In the genomic region with DNA sequence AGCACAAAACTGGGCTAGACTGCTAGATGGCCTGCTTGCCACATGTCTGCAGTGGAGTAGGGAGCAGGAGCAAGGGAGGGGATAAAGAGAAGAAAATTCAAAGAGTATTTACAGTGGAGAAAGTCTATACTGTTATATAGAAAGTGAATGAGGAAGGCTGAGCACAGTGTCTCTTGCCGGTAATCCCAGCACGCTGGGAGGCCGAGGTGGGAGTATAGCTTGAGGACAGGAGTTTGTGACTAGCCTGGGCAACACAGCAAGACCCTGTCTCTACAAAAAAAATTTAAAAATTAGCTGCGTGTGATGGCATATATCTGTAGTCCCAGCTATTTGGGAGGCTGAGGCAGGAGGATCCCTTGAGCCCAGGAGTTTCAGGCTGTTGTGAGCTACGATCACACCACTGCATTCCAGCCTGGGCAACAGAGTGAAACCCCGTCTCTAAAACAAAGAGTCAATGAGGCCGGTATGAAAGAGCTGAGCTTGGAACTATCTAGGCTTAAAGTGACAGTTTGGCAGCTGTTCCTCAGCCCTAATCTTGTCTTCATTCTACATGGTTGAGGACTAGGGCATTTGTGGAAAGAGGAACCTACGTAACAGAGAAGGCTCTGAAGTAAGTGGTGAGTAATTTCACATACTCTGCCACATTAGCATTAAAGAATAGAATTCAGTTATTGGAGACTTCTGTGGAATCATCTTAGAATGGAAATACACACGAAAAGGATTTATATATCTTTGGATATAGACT, we compare ENCODE assay signal across 16 cellular contexts. TPM values are rescaled to one million over a fixed set of nuclear protein-coding genes. Genes with fewer than 3 reads are reported as not detected.
A peak's percentile ranks its signal among the peaks of the same experiment; 100 is the strongest.
DNase-seq lines count a peak whose midpoint lies in the region; ATAC-seq and TF ChIP-seq lines count a peak whose summit lies in the region.
"Had no signal": no experiment of that assay in that cellular context is flagged by ENCODE, and none has a peak within 500 bp of the region (broad histone marks: within the 10 kb centered on the region; RNA-seq: fewer than 3 reads in every experiment).

No MANE protein-coding gene starts in this region.

- no peaks in the 10 kb centered on the region for H3K9me3 ChIP-seq in osteoblast (ENCODE audit: low read depth, low read length)
- H3K9me3 ChIP-seq in CD4-positive, alpha-beta memory T cell (ENCODE audit: control insufficient read depth in 1 of 2, low read length in 2 of 2): no peaks in the 10 kb centered on the region

- peaks cover 0 to 4% (median 0%) of the 10 kb centered on the region in 8 donors for H3K9me3 Mint-ChIP-seq in CD4-positive, alpha-beta memory T cell
- H3K9me3 Mint-ChIP-seq: activated naive CD4-positive, alpha-beta T cell treated with anti-CD3 and anti-CD28 coated beads, Interleukin-2, amount 50 U/mL, for 24 hours; activated T-cell treated with anti-CD3 and anti-CD28 coated beads, Interleukin-2, amount 50 U/mL, for 24 hours had no signal

- H3K4me1 ChIP-seq in osteoblast (ENCODE audit: insufficient read depth, low read length): no peaks in the 10 kb centered on the region
- no peaks in the 10 kb centered on the region for H3K4me1 ChIP-seq in CD4-positive, alpha-beta memory T cell (ENCODE audit: insufficient read depth, low read length)
- H3K4me1 ChIP-seq: suprapubic skin had no signal

- TF ChIP-seq CTCF in GM06990 (IDR thresholded peaks at IDR 0.05; ENCODE audit: insufficient read depth, low read length, poor library complexity, severe bottlenecking) (no peak), NB4 (IDR thresholded peaks at IDR 0.05; ENCODE audit: low read depth, low read length) (no peak), VCaP (conservative IDR thresholded peaks at IDR 0.05) (no peak), osteoblast (IDR thresholded peaks at IDR 0.05; ENCODE audit: extremely low read depth, low read depth, low read length) (no peak)

- DNase-seq in GM06990 (ENCODE audit: extremely low read depth, insufficient read length) (peak; percentile 18), NB4 (ENCODE audit: low read depth) (peak; percentile 65), osteoblast (ENCODE audit: insufficient read length, low spot score, missing footprints) (no peak), NCI-H1417 (lab: John Stamatoyannopoulos, UW) (no peak)
- no peak for DNase-seq in activated CD8-positive, alpha-beta memory T cell treated with anti-CD3 and anti-CD28 coated beads for 24 hours
- no peak for DNase-seq in CD4-positive, alpha-beta memory T cell
- DNase-seq: activated CD4-positive, alpha-beta T cell treated with anti-CD3 and anti-CD28 coated beads, Interleukin-2, amount 50 U/mL, for 1 hour; activated T-cell treated with anti-CD3 and anti-CD28 coated beads, Interleukin-2, amount 50 U/mL, for 24 hours; H7; stimulated activated CD4-positive, alpha-beta T cell treated with anti-CD3 and anti-CD28 coated beads, Interleukin-1b, Interleukin-23, amount 100 ng/mL, for 48 hours; T-helper 9 cell had no signal

- no peaks in the 10 kb centered on the region for H3K27me3 ChIP-seq in GM06990 (replicated peaks; ENCODE audit: control insufficient read depth, insufficient read depth, low read length)
- H3K27me3 ChIP-seq in osteoblast (ENCODE audit: insufficient read depth, low read length): no peaks in the 10 kb centered on the region
- H3K27me3 ChIP-seq in CD4-positive, alpha-beta memory T cell (ENCODE audit: insufficient read depth, low read length): no peaks in the 10 kb centered on the region
- H3K27me3 ChIP-seq: brain microvascular endothelial cell, suprapubic skin had no signal

- H4K20me1 ChIP-seq in osteoblast (ENCODE audit: insufficient read depth, low read length): no peaks in the 10 kb centered on the region

- H3K79me2 ChIP-seq in osteoblast (ENCODE audit: insufficient read depth, low read length): no peaks in the 10 kb centered on the region

- no peaks in the 10 kb centered on the region for H3K36me3 ChIP-seq in GM06990 (ENCODE audit: control insufficient read depth, insufficient read depth, low read length)
- H3K36me3 ChIP-seq in osteoblast (ENCODE audit: insufficient read depth, low read length): no peaks in the 10 kb centered on the region
- no peaks in the 10 kb centered on the region for H3K36me3 ChIP-seq in CD4-positive, alpha-beta memory T cell (ENCODE audit: insufficient read depth, low read length)
- H3K36me3 ChIP-seq: brain microvascular endothelial cell, suprapubic skin had no signal

- ATAC-seq in GM21381 (IDR thresholded peaks at IDR 0.05; ENCODE audit: unreplicated experiment): no peak

- peak overlapping the region; percentile 32 for H2AFZ ChIP-seq in osteoblast (ENCODE audit: low read length)

- POLR2A ChIA-PET in CD4-positive, alpha-beta memory T cell (lab: Charles Lee; ENCODE audit: partially characterized antibody): no interaction called here

- CTCF ChIA-PET in CD4-positive, alpha-beta memory T cell (lab: Charles Lee; ENCODE audit: partially characterized antibody): interaction anchor here (1.1 to 1.3 kb wide), 2 partner anchors 13 to 18 kb away, joined by 3 read pairs; no protein-coding TSS in a partner anchor

- H3K4me1 Mint-ChIP-seq in CD4-positive, alpha-beta memory T cell: no peaks in the 10 kb centered on the region
- H3K4me1 Mint-ChIP-seq: activated naive CD4-positive, alpha-beta T cell treated with anti-CD3 and anti-CD28 coated beads, Interleukin-2, amount 50 U/mL, for 24 hours had no signal

- H3K4me2 ChIP-seq in osteoblast (ENCODE audit: insufficient read depth, low read length): no peak overlapping the region

- H3K4me3 Mint-ChIP-seq in CD4-positive, alpha-beta memory T cell: no peak overlapping the region
- H3K4me3 Mint-ChIP-seq: activated naive CD4-positive, alpha-beta T cell treated with anti-CD3 and anti-CD28 coated beads, Interleukin-2, amount 50 U/mL, for 24 hours; activated T-cell treated with anti-CD3 and anti-CD28 coated beads, Interleukin-2, amount 50 U/mL, for 24 hours had no signal

- no peak overlapping the region for H3K4me3 ChIP-seq in GM06990 (replicated peaks; ENCODE audit: low read depth, low read length)
- H3K4me3 ChIP-seq in NB4 (ENCODE audit: low read depth, low read length): no peak overlapping the region
- H3K4me3 ChIP-seq in osteoblast (ENCODE audit: insufficient read depth, low read length): no peak overlapping the region
- no peak overlapping the region for H3K4me3 ChIP-seq in CD4-positive, alpha-beta memory T cell (ENCODE audit: low read length in 2 of 2)
- H3K4me3 ChIP-seq: suprapubic skin had no signal

- no peak overlapping the region for H3K27ac Mint-ChIP-seq in CD4-positive, alpha-beta memory T cell
- H3K27ac Mint-ChIP-seq: activated naive CD4-positive, alpha-beta T cell treated with anti-CD3 and anti-CD28 coated beads, Interleukin-2, amount 50 U/mL, for 24 hours; activated T-cell treated with anti-CD3 and anti-CD28 coated beads, Interleukin-2, amount 50 U/mL, for 24 hours had no signal

- H3K36me3 Mint-ChIP-seq in CD4-positive, alpha-beta memory T cell: no peaks in the 10 kb centered on the region
- H3K36me3 Mint-ChIP-seq: activated naive CD4-positive, alpha-beta T cell treated with anti-CD3 and anti-CD28 coated beads, Interleukin-2, amount 50 U/mL, for 24 hours had no signal

- H3K27me3 Mint-ChIP-seq in CD4-positive, alpha-beta memory T cell: no peaks in the 10 kb centered on the region
- H3K27me3 Mint-ChIP-seq: activated naive CD4-positive, alpha-beta T cell treated with anti-CD3 and anti-CD28 coated beads, Interleukin-2, amount 50 U/mL, for 24 hours; activated T-cell treated with anti-CD3 and anti-CD28 coated beads, Interleukin-2, amount 50 U/mL, for 24 hours had no signal

- intact Hi-C loops in CD4-positive, alpha-beta memory T cell (cut with micrococcal nuclease): no loop called here

- H3K27ac ChIP-seq in VCaP: 0 out of 2 replicates have a peak overlapping the region, but pooled peaks have one; percentile 2
- no peak overlapping the region for H3K27ac ChIP-seq in osteoblast (ENCODE audit: low read depth, low read length)
- no peak overlapping the region for H3K27ac ChIP-seq in CD4-positive, alpha-beta memory T cell (ENCODE audit: low read depth, low read length)
- H3K27ac ChIP-seq: brain microvascular endothelial cell, suprapubic skin had no signal

- no peak for TF ChIP-seq POLR2A in NB4 (IDR thresholded peaks at IDR 0.05; ENCODE audit: extremely low read depth, insufficient read length)

RNA-seq across cellular contexts. Expression of a gene that starts 41.9 kb away (rescaled TPM):
- 22.8 and 39.8 TPM in 2 replicates for total RNA-seq in osteoblast
- 1 to 10 TPM; 3.6 to 4.3 TPM for total RNA-seq in CD4-positive, alpha-beta memory T cell
- polyA plus RNA-seq in CD4-positive, alpha-beta memory T cell: under 1 TPM in 1 of 2 donors, not detected in 1; 0.30 TPM
- total RNA-seq: H7 had no signal

Comparison
In these comparisons a context has a peak if more than half of its experiments do, and no peak if none do; other contexts are left out.
1. DNase-seq: peak in GM06990 (single experiment) and NB4 (single experiment); none in osteoblast (single experiment), activated CD8-positive, alpha-beta memory T cell treated with anti-CD3 and anti-CD28 coated beads for 24 hours (single experiment), NCI-H1417 (0 of 3) and CD4-positive, alpha-beta memory T cell (0 of 5).